ENCODE assay signal across 8 cellular contexts in the genomic region with DNA sequence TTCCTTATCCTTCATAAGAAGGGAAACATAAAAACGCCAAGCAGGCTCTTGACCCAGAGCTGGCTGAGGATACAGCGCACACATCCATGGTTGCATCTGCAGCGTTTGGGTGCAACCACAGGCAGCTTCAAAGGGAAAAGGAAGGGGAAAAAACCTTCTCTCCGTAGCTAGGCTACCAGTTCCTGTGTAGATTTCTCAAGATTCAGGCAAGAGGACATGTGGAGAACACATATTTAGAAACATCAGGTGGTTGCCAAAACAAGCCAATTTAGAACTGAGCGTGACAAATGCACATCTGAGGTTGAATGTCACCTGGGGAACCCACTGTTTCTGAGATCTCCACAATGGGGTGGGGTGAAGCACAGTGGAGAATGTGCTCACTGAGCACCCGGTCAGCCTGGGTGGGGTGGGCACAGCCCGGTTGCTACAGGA.
DNase-seq lines count a peak whose midpoint lies in the region; ATAC-seq and TF ChIP-seq lines count a peak whose summit lies in the region.

No MANE protein-coding gene starts in this region.

- H3K4me3 ChIP-seq in GM12865 (ENCODE audit: low read depth, low read length), result no peak overlapping the region
- no peak overlapping the region for H3K4me3 ChIP-seq in WERI-Rb-1 (ENCODE audit: low read depth, low read length)

- peak overlapping the region; percentile 26 for H3K4me3 Mint-ChIP-seq in natural killer cell

- no peaks in the 10 kb centered on the region for H3K9me3 ChIP-seq in WERI-Rb-1 (ENCODE audit: severe bottlenecking)

- no peak overlapping the region for H3K27ac ChIP-seq in WERI-Rb-1

- H3K4me1 Mint-ChIP-seq in natural killer cell, result peaks cover 0 to 12% of the 10 kb centered on the region in 2 donors

- DNase-seq in GM12865 (ENCODE audit: low read depth), result peak; percentile 50
- peak; percentile 16 for DNase-seq in activated effector memory CD4-positive, alpha-beta T cell treated with Interleukin-2 at 50 U/mL for 16 hours
- DNase-seq in natural killer cell, result no peak
- no peak for DNase-seq in HPDE6-E6E7 (ENCODE audit: extremely low spot score)
- no peak for DNase-seq in SW 1271 (lab: John Stamatoyannopoulos, UW)
- no peak for DNase-seq in WERI-Rb-1
- DNase-seq in left colon, result no peak

- no peaks in the 10 kb centered on the region for H3K27me3 ChIP-seq in WERI-Rb-1 (ENCODE audit: insufficient read depth, low read depth, severe bottlenecking)

- no peaks in the 10 kb centered on the region for H3K36me3 ChIP-seq in WERI-Rb-1

- TF ChIP-seq CTCF in GM12865 (IDR thresholded peaks at IDR 0.05; ENCODE audit: insufficient read depth, low read depth, low read length, missing control alignments) (no peak), natural killer cell (IDR thresholded peaks at IDR 0.05) (no peak), WERI-Rb-1 (IDR thresholded peaks at IDR 0.05; ENCODE audit: low read depth, low read length) (no peak)

- no peaks in the 10 kb centered on the region for H3K36me3 Mint-ChIP-seq in natural killer cell

- intact Hi-C loops in natural killer cell (cut with micrococcal nuclease) (no loop called here), left colon (cut with DNase I, micrococcal nuclease) (no loop called here)

- H3K27me3 Mint-ChIP-seq in natural killer cell (ENCODE audit: low read depth in 2 of 2), result peaks cover 11 to 16% of the 10 kb centered on the region in 2 donors

- H3K27ac Mint-ChIP-seq in natural killer cell, result no peak overlapping the region

- H3K9me3 Mint-ChIP-seq in natural killer cell, result no peaks in the 10 kb centered on the region

- ATAC-seq in HG03103 (IDR thresholded peaks at IDR 0.05; ENCODE audit: low read depth, unreplicated experiment), result peak; percentile 53
- ATAC-seq in natural killer cell, result peak in 2 of 3 donors; percentile 47 to 62
- ATAC-seq in left colon, result no peak

Comparison
In these comparisons a context has a peak if more than half of its experiments do, and no peak if none do; other contexts are left out.
1. DNase-seq: peak in GM12865 (single experiment) and activated effector memory CD4-positive, alpha-beta T cell treated with Interleukin-2 at 50 U/mL for 16 hours (single experiment); none in natural killer cell (single experiment), HPDE6-E6E7 (single experiment), SW 1271 (0 of 2), WERI-Rb-1 (single experiment) and left colon (0 of 2).